1 cellular context compared by ENCODE assay signal in the genomic region with DNA sequence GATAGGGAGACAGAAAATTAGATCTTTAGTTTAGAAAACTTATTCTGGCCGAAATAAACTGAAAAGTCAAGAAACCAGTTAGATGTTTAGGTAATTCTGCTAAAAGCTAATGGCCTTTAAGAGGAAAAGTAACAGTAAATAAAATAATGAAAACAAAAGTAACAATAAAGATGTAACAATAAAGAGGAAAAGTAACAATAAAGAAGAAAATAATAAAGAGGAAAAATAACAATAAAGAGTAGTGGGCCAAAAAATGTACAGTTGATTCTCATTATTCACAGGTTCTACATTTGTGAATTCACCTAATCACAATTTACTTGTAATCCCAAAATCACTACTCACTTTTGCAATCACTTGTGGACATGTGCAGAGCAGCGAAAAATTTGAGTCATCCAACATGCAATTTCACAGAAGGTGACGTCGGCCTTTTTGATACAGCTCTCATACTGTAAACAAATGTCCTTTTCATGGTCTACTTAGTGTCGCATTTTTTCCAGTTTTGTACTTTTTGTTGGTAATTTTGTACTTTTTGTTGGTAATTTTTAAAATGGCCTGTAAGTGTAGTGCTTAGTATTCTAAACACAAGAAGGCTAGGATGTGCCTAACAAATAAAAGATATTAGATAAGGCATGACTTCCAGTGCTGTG.
TF ChIP-seq lines count a peak whose summit lies in the region.

No MANE protein-coding gene starts in this region.

TF ChIP-seq in GM12878, 131 proteins besides CTCF, POLR2A, EP300 and RAD21 (continued from another document):
- TF ChIP-seq CREB1 (IDR thresholded peaks at IDR 0.05; ENCODE audit: low read depth) = 0 out of 2 replicates have a peak, but pooled peaks have one; percentile 25
- no peak for TF ChIP-seq SMAD5 (IDR thresholded peaks at IDR 0.05; ENCODE audit: low read depth)
- peak; percentile 18; the same call in 1 of the 2 replicates for TF ChIP-seq NBN (IDR thresholded peaks at IDR 0.05)
- TF ChIP-seq FOXM1 (IDR thresholded peaks at IDR 0.05; ENCODE audit: low read depth, low read length) = peak; percentile 8; the same call in 1 of the 2 replicates
- TF ChIP-seq GABPA (IDR thresholded peaks at IDR 0.05; ENCODE audit: low read depth) = no peak
- TF ChIP-seq HCFC1 (IDR thresholded peaks at IDR 0.05; ENCODE audit: low read length) = no peak
- TF ChIP-seq CUX1 (IDR thresholded peaks at IDR 0.05; ENCODE audit: insufficient replicate concordance, low read depth, low read length) = peak; percentile 0
- TF ChIP-seq CBFB (IDR thresholded peaks at IDR 0.05; ENCODE audit: low read depth) = no peak
- TF ChIP-seq SREBF2 (IDR thresholded peaks at IDR 0.05; ENCODE audit: low read length) = no peak
- no peak for TF ChIP-seq HDGF (IDR thresholded peaks at IDR 0.05)
- no peak for TF ChIP-seq PAX5 (IDR thresholded peaks at IDR 0.05; ENCODE audit: borderline replicate concordance, low read depth, low read length)
- TF ChIP-seq DPF2 (IDR thresholded peaks at IDR 0.05) = no peak
- no peak for TF ChIP-seq LARP7 (IDR thresholded peaks at IDR 0.05)
